In the genomic region with DNA sequence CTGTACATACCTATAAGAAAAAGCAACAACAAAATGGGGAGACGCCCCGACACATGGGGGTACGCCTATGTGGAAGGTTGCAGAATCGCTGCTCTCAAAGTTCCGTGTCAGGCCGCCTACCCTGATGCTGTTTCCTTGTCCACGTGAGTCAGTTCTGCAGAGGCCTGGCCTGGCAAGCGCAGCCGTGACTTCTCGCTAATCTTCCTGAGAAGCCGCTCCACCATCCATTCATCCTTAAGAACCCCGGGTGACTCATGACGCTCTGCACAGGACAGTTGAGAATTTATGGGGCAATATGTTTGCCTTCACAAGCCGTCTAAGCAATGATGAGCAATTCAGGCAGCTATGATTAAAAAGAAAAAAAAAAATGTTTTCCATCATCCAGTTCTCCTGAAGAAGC, we compare ENCODE assay signal across 12 cellular contexts.
DNase-seq lines count a peak whose midpoint lies in the region; ATAC-seq and TF ChIP-seq lines count a peak whose summit lies in the region.
"Had no signal": no experiment of that assay in that cellular context is flagged by ENCODE, and none has a peak within 500 bp of the region (broad histone marks: within the 10 kb centered on the region; RNA-seq: fewer than 3 reads in every experiment).

No MANE protein-coding gene starts in this region.

- peak; percentile 62 for ATAC-seq in PC-3
- ATAC-seq in sciatic nerve, result peak; percentile 65
- no peak for ATAC-seq in GM18909 (IDR thresholded peaks at IDR 0.05; ENCODE audit: poor library complexity, unreplicated experiment)
- ATAC-seq: pancreas had no signal

- POLR2A ChIA-PET in PC-3 (lab: Charles Lee; ENCODE audit: unreplicated experiment), result interaction anchor here (0.6 to 1.1 kb wide), 3 partner anchors 12 to 131 kb away, joined by 3 to 6 read pairs (median 4); no protein-coding TSS in a partner anchor
- POLR2A ChIA-PET in CD8-positive, alpha-beta memory T cell (lab: Charles Lee), result no interaction called here

- H3K27ac ChIP-seq in PC-3 (ENCODE audit: low read length) (peak overlapping the region; percentile 99), esophagus squamous epithelium (peak overlapping the region in 3 of 4 donors; percentile 69 to 92 (median 89))
- H3K27ac ChIP-seq in CD8-positive, alpha-beta memory T cell (ENCODE audit: low read depth, low read length), result no peak overlapping the region
- H3K27ac ChIP-seq: pancreas had no signal

- TF ChIP-seq CTCF in PC-3 (conservative IDR thresholded peaks at IDR 0.05; ENCODE audit: low read depth, low read length) (no peak), esophagus squamous epithelium (IDR thresholded peaks at IDR 0.05) (no peak)

- no peaks in the 10 kb centered on the region for H3K36me3 Mint-ChIP-seq in CD8-positive, alpha-beta memory T cell

- no peaks in the 10 kb centered on the region for H3K36me3 ChIP-seq in PC-3 (ENCODE audit: low read depth, low read length)
- no peaks in the 10 kb centered on the region for H3K36me3 ChIP-seq in esophagus squamous epithelium
- no peaks in the 10 kb centered on the region for H3K36me3 ChIP-seq in CD8-positive, alpha-beta memory T cell (ENCODE audit: insufficient read depth, low read length)
- H3K36me3 ChIP-seq: pancreas had no signal

- no peaks in the 10 kb centered on the region for H3K9me2 ChIP-seq in PC-3 (replicated peaks; ENCODE audit: low read length)

- H3K4me1 Mint-ChIP-seq in CD8-positive, alpha-beta memory T cell, result no peaks in the 10 kb centered on the region

- BruUV-seq in PC-3 (replicated peaks; lab: Mats Ljungman, UMichigan), result no TSS peak

- peak; percentile 99 for DNase-seq in GM04503 (ENCODE audit: low read depth)
- peak; percentile 100 for DNase-seq in PC-3
- DNase-seq in esophagus squamous epithelium (lab: John Stamatoyannopoulos, UW), result no peak
- DNase-seq in sciatic nerve (ENCODE audit: low spot score), result peak; percentile 57
- DNase-seq in DMS 273 (lab: John Stamatoyannopoulos, UW; ENCODE audit: unreplicated experiment), result no peak
- no peak for DNase-seq in CD8-positive, alpha-beta memory T cell
- no peak for DNase-seq in NCI-H187 treated with DMSO at 0.1 percent for 48 hours (lab: John Stamatoyannopoulos, UW)
- DNase-seq: activated CD4-positive, alpha-beta T cell treated with anti-CD3 and anti-CD28 coated beads for 1 hour; activated naive CD4-positive, alpha-beta T cell treated with Interleukin-2 at 50 U/mL for 16 hours; pancreas; Right ventricle myocardium superior had no signal

- peak overlapping the region; percentile 81 for H3K9ac ChIP-seq in PC-3 (ENCODE audit: low read length)

- no peaks in the 10 kb centered on the region for H3K9me3 Mint-ChIP-seq in CD8-positive, alpha-beta memory T cell

- peak overlapping the region; percentile 73 for H3K4me2 ChIP-seq in PC-3 (ENCODE audit: low read length)

- 0 out of 2 replicates have a peak, but pooled peaks cover 3% of the 10 kb centered on the region for H3K79me2 ChIP-seq in PC-3 (ENCODE audit: low read length)

- CTCF ChIA-PET in PC-3 (lab: Charles Lee), result interaction anchor here (0.6 kb wide), 1 partner anchor 12 kb away, joined by 4 read pairs; no protein-coding TSS in a partner anchor
- CTCF ChIA-PET in CD8-positive, alpha-beta memory T cell (lab: Charles Lee), result no interaction called here

- no peak overlapping the region for H3K4me3 ChIP-seq in PC-3 (ENCODE audit: low read length)
- no peak overlapping the region for H3K4me3 ChIP-seq in esophagus squamous epithelium
- H3K4me3 ChIP-seq in CD8-positive, alpha-beta memory T cell (ENCODE audit: low read length), result no peak overlapping the region
- H3K4me3 ChIP-seq: pancreas had no signal

- 52 to 56% methylated on average over 7 to 13 of the region's 14 CpGs for WGBS in esophagus squamous epithelium, 2 donors

- no peak for TF ChIP-seq POLR2A in esophagus squamous epithelium (IDR thresholded peaks at IDR 0.05)

- no peak overlapping the region for H3K27ac Mint-ChIP-seq in CD8-positive, alpha-beta memory T cell

- H3K27me3 ChIP-seq in PC-3 (ENCODE audit: low read length) (no peaks in the 10 kb centered on the region), esophagus squamous epithelium (peaks cover 0 to 5% (median 0%) of the 10 kb centered on the region in 4 donors)
- H3K27me3 ChIP-seq in CD8-positive, alpha-beta memory T cell (ENCODE audit: insufficient read depth, low read length, poor library complexity, severe bottlenecking), result no peaks in the 10 kb centered on the region
- H3K27me3 ChIP-seq: pancreas had no signal

- intact Hi-C loops in PC-3 (cut with micrococcal nuclease), result loop anchor here (1.0 to 2.0 kb wide), 3 partner anchors 12 to 139 kb away; no protein-coding TSS in a partner anchor
- intact Hi-C loops in esophagus squamous epithelium (cut with DNase I), result no loop called here
- intact Hi-C loops in sciatic nerve (cut with DNase I), result no loop called here

- H4K20me1 ChIP-seq in PC-3 (ENCODE audit: low read length), result no peaks in the 10 kb centered on the region

- H3K9me3 ChIP-seq in PC-3 (ENCODE audit: low read length), result no peaks in the 10 kb centered on the region
- no peaks in the 10 kb centered on the region for H3K9me3 ChIP-seq in esophagus squamous epithelium
- no peaks in the 10 kb centered on the region for H3K9me3 ChIP-seq in CD8-positive, alpha-beta memory T cell (ENCODE audit: low read length)
- H3K9me3 ChIP-seq: pancreas had no signal

- H3K4me3 Mint-ChIP-seq in CD8-positive, alpha-beta memory T cell, result no peak overlapping the region

- H3K4me1 ChIP-seq in PC-3 (ENCODE audit: insufficient read depth, low read length) (peaks cover 67% of the 10 kb centered on the region), esophagus squamous epithelium (peaks cover 24 to 85% (median 28%) of the 10 kb centered on the region in 3 donors)
- H3K4me1 ChIP-seq in CD8-positive, alpha-beta memory T cell (ENCODE audit: insufficient read depth, low read length), result no peaks in the 10 kb centered on the region
- H3K4me1 ChIP-seq: pancreas had no signal

- peaks cover 25% of the 10 kb centered on the region for H3F3A ChIP-seq in PC-3 (ENCODE audit: low read length, unreplicated experiment)

- H3K27me3 Mint-ChIP-seq in CD8-positive, alpha-beta memory T cell, result peaks cover 15 to 30% of the 10 kb centered on the region in 2 donors

- H2AFZ ChIP-seq in PC-3 (ENCODE audit: low read length), result no peak overlapping the region

Comparison
In these comparisons a context has a peak if more than half of its experiments do, and no peak if none do; other contexts are left out.
1. DNase-seq: peak in GM04503 (single experiment), PC-3 (single experiment) and sciatic nerve (single experiment); none in esophagus squamous epithelium (single experiment), DMS 273 (single experiment), CD8-positive, alpha-beta memory T cell (0 of 5) and NCI-H187 treated with DMSO at 0.1 percent for 48 hours (single experiment).